ENCODE assay signal across 8 cellular contexts in genomic region chr22:49962012-49962750, GRCh38. TPM values are rescaled to one million over a fixed set of nuclear protein-coding genes. Genes with fewer than 3 reads are reported as not detected.
A peak's percentile ranks its signal among the peaks of the same experiment; 100 is the strongest.
DNase-seq lines count a peak whose midpoint lies in the region; ATAC-seq and TF ChIP-seq lines count a peak whose summit lies in the region.

No MANE protein-coding gene starts in this region.

- DNase-seq in Caki2 (ENCODE audit: low read depth), result peak; percentile 95
- peak; percentile 87 for DNase-seq in SK-MEL-5 (ENCODE audit: low read depth, low spot score)
- DNase-seq in activated naive CD4-positive, alpha-beta T cell (lab: John Stamatoyannopoulos, UW), result peak; percentile 42 to 86 (median 69)
- DNase-seq in foreskin fibroblast, result peak; percentile 93 to 97
- no peak for DNase-seq in neural crest cell (ENCODE audit: low read depth, low spot score)
- peak; percentile 91 for DNase-seq in stimulated activated naive CD8-positive, alpha-beta T cell treated with anti-CD3 and anti-CD28 coated beads, Interleukin-15, Interleukin-2, amounts not matched to agents 100 U/mL and 50 U/mL, for 24 hours

- H3K36me3 ChIP-seq in HUES6 (ENCODE audit: control insufficient read depth, insufficient read depth, low read length), result peaks cover 22% of the 10 kb centered on the region

- H3K4me3 Mint-ChIP-seq in neural crest cell, result peak overlapping the region; percentile 88

- in situ Hi-C loops in Caki2 (cut with HindIII; ENCODE audit: low pct_unique_long_range_greater_than_20kb, low sequenced_read_pairs), result no loop called here
- in situ Hi-C loops in SK-MEL-5 (cut with HindIII; ENCODE audit: low pct_unique_long_range_greater_than_20kb, low sequenced_read_pairs), result no loop called here

- H3K27ac Mint-ChIP-seq in neural crest cell (ENCODE audit: unreplicated experiment), result no peak overlapping the region

- H3K9me3 ChIP-seq in HUES6 (ENCODE audit: control insufficient read depth, insufficient read depth, low read depth, low read length), result no peaks in the 10 kb centered on the region

- peak overlapping the region; percentile 90 for H3K4me3 ChIP-seq in HUES6 (ENCODE audit: low read depth, low read length)
- H3K4me3 ChIP-seq in foreskin fibroblast (ENCODE audit: low read depth in 1 of 2, low read length in 2 of 2), result peak overlapping the region; percentile 83 to 84

- peak overlapping the region; percentile 84 for H3K9ac ChIP-seq in HUES6 (ENCODE audit: low read length)

- H3K27me3 Mint-ChIP-seq in neural crest cell (ENCODE audit: low read depth), result no peaks in the 10 kb centered on the region

- H3K36me3 Mint-ChIP-seq in neural crest cell (ENCODE audit: low read depth), result no peaks in the 10 kb centered on the region

- H3K4me1 Mint-ChIP-seq in neural crest cell, result peaks cover 6% of the 10 kb centered on the region

- peak; percentile 13 for ATAC-seq in stimulated activated naive CD8-positive, alpha-beta T cell treated with anti-CD3 and anti-CD28 coated beads, Interleukin-15, Interleukin-2, amounts not matched to agents 100 U/mL and 50 U/mL, for 24 hours
- no peak for ATAC-seq in GM18519 (IDR thresholded peaks at IDR 0.05; ENCODE audit: low FRiP score, unreplicated experiment)

- TF ChIP-seq CTCF in foreskin fibroblast (IDR thresholded peaks at IDR 0.05; ENCODE audit: low read depth, low read length) (no peak), neural crest cell (conservative IDR thresholded peaks at IDR 0.05) (no peak)

- H3K27me3 ChIP-seq in HUES6 (ENCODE audit: control insufficient read depth, insufficient read depth, low read length), result no peaks in the 10 kb centered on the region; the same call in 1 of the 2 replicates

- H3K9me3 Mint-ChIP-seq in neural crest cell, result no peaks in the 10 kb centered on the region

- peaks cover 26% of the 10 kb centered on the region for H3K4me1 ChIP-seq in HUES6 (ENCODE audit: control insufficient read depth, insufficient read depth, low read length)

- peak overlapping the region; percentile 85 for H3K27ac ChIP-seq in HUES6 (ENCODE audit: low read depth, low read length)

RNA-seq across cellular contexts. Expression of gene PIM3, which starts 1.6 kb away (rescaled TPM):
- 138 and 142 TPM in 2 replicates for total RNA-seq in Caki2 (2014; rRNA removed; shearing (Covaris generic); ENCODE audit: low replicate concordance)
- 108 and 120 TPM in 2 replicates for total RNA-seq in SK-MEL-5 (2014; rRNA removed; shearing (Covaris generic))
- 176 and 178 TPM in 2 replicates for polyA plus RNA-seq in SK-MEL-5 (2015; cell fraction: cytosol; rRNA removed)
- 212 and 310 TPM in 2 replicates for polyA plus RNA-seq in SK-MEL-5 (2015; cell fraction: nucleus; rRNA removed)
- 29.9 and 31.0 TPM in 2 replicates for total RNA-seq in neural crest cell

RNA-seq across cellular contexts. Expression of gene CRELD2, which starts 43.7 kb away (rescaled TPM):
- total RNA-seq in Caki2 (2014; rRNA removed; shearing (Covaris generic); ENCODE audit: low replicate concordance), result 44.7 and 60.4 TPM in 2 replicates
- 145 and 162 TPM in 2 replicates for total RNA-seq in SK-MEL-5 (2014; rRNA removed; shearing (Covaris generic))
- polyA plus RNA-seq in SK-MEL-5 (2015; cell fraction: cytosol; rRNA removed), result 219 and 248 TPM in 2 replicates
- 178 and 199 TPM in 2 replicates for polyA plus RNA-seq in SK-MEL-5 (2015; cell fraction: nucleus; rRNA removed)
- total RNA-seq in neural crest cell, result 39.6 and 43.8 TPM in 2 replicates

RNA-seq across cellular contexts. Expression of gene ALG12, which starts 43.9 kb away (rescaled TPM):
- total RNA-seq in Caki2 (2014; rRNA removed; shearing (Covaris generic); ENCODE audit: low replicate concordance), result 39.1 and 45.1 TPM in 2 replicates
- total RNA-seq in SK-MEL-5 (2014; rRNA removed; shearing (Covaris generic)), result 19.7 and 22.8 TPM in 2 replicates
- 26.3 and 32.7 TPM in 2 replicates for polyA plus RNA-seq in SK-MEL-5 (2015; cell fraction: cytosol; rRNA removed)
- 30.1 and 33.4 TPM in 2 replicates for polyA plus RNA-seq in SK-MEL-5 (2015; cell fraction: nucleus; rRNA removed)
- 21.2 and 24.7 TPM in 2 replicates for total RNA-seq in neural crest cell

RNA-seq across cellular contexts. Expression of gene IL17REL, which starts 50.4 kb away (rescaled TPM):
- total RNA-seq in Caki2 (2014; rRNA removed; shearing (Covaris generic); ENCODE audit: low replicate concordance), result not detected in 2 replicates
- total RNA-seq in SK-MEL-5 (2014; rRNA removed; shearing (Covaris generic)), result not detected in 2 replicates
- polyA plus RNA-seq in SK-MEL-5 (2015; cell fraction: cytosol; rRNA removed), result not detected in 2 replicates
- polyA plus RNA-seq in SK-MEL-5 (2015; cell fraction: nucleus; rRNA removed), result not detected in 2 replicates
- 0.07 TPM in 1 of 2 replicates, not detected in the other for total RNA-seq in neural crest cell
